ENCODE assay signal across 12 cellular contexts in the genomic region with DNA sequence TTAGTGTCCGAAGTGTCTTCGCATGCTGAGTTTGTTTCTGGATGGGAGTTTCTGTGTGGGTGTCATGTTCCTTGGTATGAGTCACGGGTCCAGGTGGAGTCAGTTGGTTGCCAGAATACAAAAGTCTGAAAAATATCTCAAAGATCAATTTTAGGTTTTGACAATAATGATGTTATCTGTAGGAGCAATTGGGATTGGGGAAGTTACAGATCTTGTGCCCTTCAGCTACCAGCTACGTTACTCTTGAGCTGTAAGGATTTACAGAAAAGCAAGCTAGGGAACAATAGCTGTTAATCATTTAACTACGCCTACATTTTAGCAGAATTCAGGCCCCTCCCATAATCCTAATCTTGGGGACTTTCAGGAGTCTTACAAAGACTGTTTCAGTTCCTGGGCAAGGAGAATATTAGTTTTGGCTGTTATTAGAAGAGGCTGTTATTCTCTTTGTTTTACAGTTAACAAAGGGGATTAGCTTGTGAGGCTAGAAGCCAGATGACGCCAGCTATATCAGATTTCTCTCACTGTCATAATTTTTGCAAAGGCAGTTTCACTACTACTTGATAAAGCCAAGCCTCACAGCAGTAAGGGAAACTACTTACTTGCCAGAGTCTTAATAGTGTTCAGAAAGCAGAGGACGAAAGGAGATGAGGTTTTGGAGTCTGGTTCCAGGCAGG. TPM values are rescaled to one million over a fixed set of nuclear protein-coding genes. Genes with fewer than 3 reads are reported as not detected.
DNase-seq lines count a peak whose midpoint lies in the region; FAIRE-seq and TF ChIP-seq lines count a peak whose summit lies in the region.
"Had no signal": no experiment of that assay in that cellular context is flagged by ENCODE, and none has a peak within 500 bp of the region (broad histone marks: within the 10 kb centered on the region; RNA-seq: fewer than 3 reads in every experiment).

No MANE protein-coding gene starts in this region.

- H3K18ac ChIP-seq in mesenchymal stem cell (ENCODE audit: low read depth in 1 of 2, low read length in 2 of 2) (no peak overlapping the region), neuronal stem cell (ENCODE audit: low read length) (no peak overlapping the region)

- no peak overlapping the region for H3K4me3 ChIP-seq in MG63
- H3K4me3 ChIP-seq in astrocyte (ENCODE audit: insufficient read depth, low read depth, low read length), result no peak overlapping the region
- peak overlapping the region in 1 of 2 experiments; percentile 68 for H3K4me3 ChIP-seq in mesenchymal stem cell (ENCODE audit: insufficient read depth in 1 of 2, low read depth in 1 of 2, low read length in 2 of 2)
- H3K4me3 ChIP-seq in neuronal stem cell (ENCODE audit: low read length in 2 of 2), result no peak overlapping the region
- H3K4me3 ChIP-seq: coronary artery had no signal

- H3K23ac ChIP-seq in mesenchymal stem cell (ENCODE audit: low read length in 2 of 2), result no peak overlapping the region
- H3K23ac ChIP-seq in neuronal stem cell (ENCODE audit: low read depth, low read length, poor library complexity), result no peak overlapping the region

- H3K9me3 ChIP-seq in MG63, result no peaks in the 10 kb centered on the region
- H3K9me3 ChIP-seq in astrocyte (ENCODE audit: insufficient read depth, low read depth, low read length), result no peaks in the 10 kb centered on the region
- H3K9me3 ChIP-seq in mesenchymal stem cell (ENCODE audit: control insufficient read depth, low read length), result no peaks in the 10 kb centered on the region
- H3K9me3 ChIP-seq in neuronal stem cell (replicated peaks in 1 of 2; ENCODE audit: control insufficient read depth in 2 of 2, insufficient read depth in 1 of 2, low read depth in 1 of 2, low read length in 2 of 2), result no peaks in the 10 kb centered on the region

- H2BK15ac ChIP-seq in mesenchymal stem cell (ENCODE audit: low read depth, poor library complexity, severe bottlenecking) (no peak overlapping the region), neuronal stem cell (ENCODE audit: low read length) (no peak overlapping the region)

- H3K4me1 ChIP-seq in astrocyte (ENCODE audit: insufficient read depth, low read length) (peaks cover 5% of the 10 kb centered on the region), mesenchymal stem cell (ENCODE audit: control insufficient read depth, insufficient read depth, low read depth, low read length) (peaks cover 1% of the 10 kb centered on the region), neuronal stem cell (ENCODE audit: control insufficient read depth in 2 of 2, insufficient read depth in 1 of 2, low read depth in 1 of 2, low read length in 2 of 2) (peaks cover 0 to 5% of the 10 kb centered on the region in 2 donors)

- H3K27ac Mint-ChIP-seq in astrocyte (ENCODE audit: unreplicated experiment), result peak overlapping the region; percentile 15
- no peak overlapping the region for H3K27ac Mint-ChIP-seq in chondrocyte (ENCODE audit: unreplicated experiment)
- H3K27ac Mint-ChIP-seq: IgD-negative memory B cell had no signal

- H3K9ac ChIP-seq in astrocyte (ENCODE audit: low read length) (peak overlapping the region; percentile 21), mesenchymal stem cell (ENCODE audit: low read length) (peak overlapping the region; percentile 52), neuronal stem cell (ENCODE audit: low read depth, low read length, poor library complexity) (no peak overlapping the region)

- H3K27ac ChIP-seq in C4-2B (peak overlapping the region; percentile 52; the same call in 1 of the 2 replicates), astrocyte (ENCODE audit: low read depth, low read length) (no peak overlapping the region), mesenchymal stem cell (ENCODE audit: low read length, poor library complexity, severe bottlenecking) (no peak overlapping the region), neuronal stem cell (replicated peaks; ENCODE audit: low read length) (no peak overlapping the region)
- H3K27ac ChIP-seq: coronary artery had no signal

- no peaks in the 10 kb centered on the region for H3K79me2 ChIP-seq in astrocyte (ENCODE audit: insufficient read depth, low read length)

- H2BK120ac ChIP-seq in mesenchymal stem cell (ENCODE audit: low read depth, low read length) (no peak overlapping the region), neuronal stem cell (ENCODE audit: low read depth, low read length) (no peak overlapping the region)

- TF ChIP-seq CTCF in C4-2B (conservative IDR thresholded peaks at IDR 0.05) (no peak), astrocyte (IDR thresholded peaks at IDR 0.05; ENCODE audit: insufficient read depth, low read depth, low read length) (no peak), chondrocyte (IDR thresholded peaks at IDR 0.05) (no peak), GM10248 (IDR thresholded peaks at IDR 0.05; ENCODE audit: control extremely low read depth, extremely low read depth, low read depth, missing control alignments) (no peak)

- H3K4ac ChIP-seq in mesenchymal stem cell (ENCODE audit: low read depth in 1 of 2, low read length in 2 of 2) (no peak overlapping the region), neuronal stem cell (ENCODE audit: low read length) (no peak overlapping the region)

- no peaks in the 10 kb centered on the region for H4K20me1 ChIP-seq in astrocyte (ENCODE audit: insufficient read depth, low read length)

- H2AK5ac ChIP-seq in mesenchymal stem cell (ENCODE audit: low read length, severe bottlenecking) (no peak overlapping the region), neuronal stem cell (ENCODE audit: low read depth, low read length) (no peak overlapping the region)

- H3K14ac ChIP-seq in mesenchymal stem cell (ENCODE audit: low read length in 2 of 2), result no peak overlapping the region
- no peak overlapping the region for H3K14ac ChIP-seq in neuronal stem cell (ENCODE audit: low read length)

- H3K9me3 Mint-ChIP-seq in astrocyte (ENCODE audit: unreplicated experiment) (peaks cover 5% of the 10 kb centered on the region), chondrocyte (ENCODE audit: low read depth) (no peaks in the 10 kb centered on the region)
- H3K9me3 Mint-ChIP-seq: IgD-negative memory B cell had no signal

- H3K36me3 Mint-ChIP-seq in astrocyte (ENCODE audit: low read depth, unreplicated experiment), result no peaks in the 10 kb centered on the region
- H3K36me3 Mint-ChIP-seq in chondrocyte (ENCODE audit: low read depth), result no peaks in the 10 kb centered on the region
- H3K36me3 Mint-ChIP-seq: IgD-negative memory B cell had no signal

- POLR2A ChIA-PET in GM10248 (lab: Yijun Ruan, JAX), result no interaction called here

- CTCF ChIA-PET in GM10248 (lab: Yijun Ruan, JAX), result interaction anchor here (1.3 kb wide), 1 partner anchor 9 kb away, joined by 3 read pairs; no protein-coding TSS in a partner anchor

- H3K4me2 ChIP-seq in astrocyte (ENCODE audit: low read length) (peak overlapping the region; percentile 49), mesenchymal stem cell (ENCODE audit: low read length, poor library complexity, severe bottlenecking) (no peak overlapping the region), neuronal stem cell (ENCODE audit: insufficient read depth, low read length, poor library complexity, severe bottlenecking) (no peak overlapping the region)

- H4K8ac ChIP-seq in mesenchymal stem cell (ENCODE audit: low read length), result no peak overlapping the region
- no peak overlapping the region for H4K8ac ChIP-seq in neuronal stem cell (ENCODE audit: low read depth, low read length)

- H3K4me1 Mint-ChIP-seq in astrocyte (ENCODE audit: low read depth, unreplicated experiment), result peaks cover 12% of the 10 kb centered on the region
- peaks cover 3% of the 10 kb centered on the region for H3K4me1 Mint-ChIP-seq in chondrocyte (ENCODE audit: low read depth)
- H3K4me1 Mint-ChIP-seq: IgD-negative memory B cell had no signal

- H4K91ac ChIP-seq in mesenchymal stem cell (ENCODE audit: low read length) (no peak overlapping the region), neuronal stem cell (ENCODE audit: low read depth, low read length, poor library complexity) (no peak overlapping the region)

- no peaks in the 10 kb centered on the region for H3K27me3 ChIP-seq in MG63
- H3K27me3 ChIP-seq in astrocyte (ENCODE audit: insufficient read depth, low read length), result peaks cover 22% of the 10 kb centered on the region
- peaks cover 0 to 12% of the 10 kb centered on the region in 2 experiments for H3K27me3 ChIP-seq in mesenchymal stem cell (ENCODE audit: control insufficient read depth in 1 of 2, insufficient read depth in 1 of 2, low read length in 2 of 2)
- H3K27me3 ChIP-seq in neuronal stem cell (ENCODE audit: control insufficient read depth in 3 of 3, insufficient read depth in 3 of 3, low read depth in 1 of 3, low read length in 3 of 3), result no peaks in the 10 kb centered on the region

- no peak overlapping the region for H2BK5ac ChIP-seq in mesenchymal stem cell (ENCODE audit: low read depth, low read length, poor library complexity, severe bottlenecking)
- no peak overlapping the region for H2BK5ac ChIP-seq in neuronal stem cell (ENCODE audit: low read length)

- DNase-seq in MG63, result peak; percentile 53
- peak; percentile 56 for DNase-seq in astrocyte (ENCODE audit: low read depth)
- DNase-seq in mesenchymal stem cell, result no peak
- no peak for DNase-seq in chondrocyte (ENCODE audit: low spot score)
- DNase-seq in NCI-H345 (lab: John Stamatoyannopoulos, UW), result no peak
- DNase-seq in neuronal stem cell (ENCODE audit: low spot score), result no peak
- DNase-seq in GM10248 (ENCODE audit: extremely low spot score), result no peak
- DNase-seq: C1 segment of cervical spinal cord, retina had no signal

- H3K79me1 ChIP-seq in mesenchymal stem cell (replicated peaks; ENCODE audit: low read length, poor library complexity, severe bottlenecking) (no peaks in the 10 kb centered on the region), neuronal stem cell (ENCODE audit: low read depth, low read length) (no peaks in the 10 kb centered on the region)

- H3K36me3 ChIP-seq in MG63 (no peaks in the 10 kb centered on the region), astrocyte (ENCODE audit: insufficient read depth, low read length) (no peaks in the 10 kb centered on the region), mesenchymal stem cell (ENCODE audit: control insufficient read depth in 1 of 2, insufficient read depth in 2 of 2, low read depth in 1 of 2, low read length in 2 of 2) (no peaks in the 10 kb centered on the region), neuronal stem cell (replicated peaks in 1 of 2; ENCODE audit: control insufficient read depth in 2 of 2, insufficient read depth in 2 of 2, low read length in 2 of 2) (no peaks in the 10 kb centered on the region)

- H3K27me3 Mint-ChIP-seq in astrocyte (ENCODE audit: low read depth, unreplicated experiment) (peaks cover 4% of the 10 kb centered on the region), chondrocyte (ENCODE audit: low read depth) (peaks cover 7% of the 10 kb centered on the region)

- WGBS in mesenchymal stem cell, result 81% methylated on average over 6 of the region's 7 CpGs
- no CpG with 5 or more reads among the region's 7 CpGs for WGBS in neuronal stem cell (ENCODE audit: extremely low coverage in 2 of 2, insufficient read length in 2 of 2, insufficient replicate concordance in 1 of 2), 2 donors

- no peak for FAIRE-seq in astrocyte (lab: Jason Lieb, UNC)

- no peak overlapping the region for H3K4me3 Mint-ChIP-seq in astrocyte (ENCODE audit: unreplicated experiment)
- H3K4me3 Mint-ChIP-seq in chondrocyte (ENCODE audit: unreplicated experiment), result no peak overlapping the region
- H3K4me3 Mint-ChIP-seq: IgD-negative memory B cell had no signal

- H2BK12ac ChIP-seq in mesenchymal stem cell (ENCODE audit: low read length in 2 of 2), result no peak overlapping the region
- no peak overlapping the region for H2BK12ac ChIP-seq in neuronal stem cell (ENCODE audit: low read length)

- H2AFZ ChIP-seq in astrocyte (ENCODE audit: low read depth, low read length) (peak overlapping the region; percentile 28), mesenchymal stem cell (ENCODE audit: low read depth, low read length) (no peak overlapping the region), neuronal stem cell (ENCODE audit: low read length) (no peak overlapping the region)

RNA-seq across cellular contexts. Expression of a gene that starts 15.4 kb away (rescaled TPM):
- total RNA-seq in MG63 (2014; rRNA removed; shearing (Covaris generic); ENCODE audit: low replicate concordance), result not detected in 2 replicates
- not detected in 2 replicates for total RNA-seq in astrocyte
- not detected for polyA plus RNA-seq in mesenchymal stem cell (2013, experiment 1 of 2)
- polyA plus RNA-seq in mesenchymal stem cell (2013, experiment 2 of 2), result not detected
- not detected in 3 replicates for total RNA-seq in chondrocyte
- polyA plus RNA-seq in neuronal stem cell (2013, experiment 1 of 2), result not detected
- not detected for polyA plus RNA-seq in neuronal stem cell (2013, experiment 2 of 2)
- polyA plus RNA-seq: IgD-negative memory B cell had no signal

Comparison
In these comparisons a context has a peak if more than half of its experiments do, and no peak if none do; other contexts are left out.
1. DNase-seq: peak in MG63 (single experiment) and astrocyte (single experiment); none in mesenchymal stem cell (single experiment), chondrocyte (single experiment), NCI-H345 (single experiment), neuronal stem cell (single experiment) and GM10248 (single experiment).